Comparison of ENCODE assay signal across 8 cellular contexts in the genomic region with DNA sequence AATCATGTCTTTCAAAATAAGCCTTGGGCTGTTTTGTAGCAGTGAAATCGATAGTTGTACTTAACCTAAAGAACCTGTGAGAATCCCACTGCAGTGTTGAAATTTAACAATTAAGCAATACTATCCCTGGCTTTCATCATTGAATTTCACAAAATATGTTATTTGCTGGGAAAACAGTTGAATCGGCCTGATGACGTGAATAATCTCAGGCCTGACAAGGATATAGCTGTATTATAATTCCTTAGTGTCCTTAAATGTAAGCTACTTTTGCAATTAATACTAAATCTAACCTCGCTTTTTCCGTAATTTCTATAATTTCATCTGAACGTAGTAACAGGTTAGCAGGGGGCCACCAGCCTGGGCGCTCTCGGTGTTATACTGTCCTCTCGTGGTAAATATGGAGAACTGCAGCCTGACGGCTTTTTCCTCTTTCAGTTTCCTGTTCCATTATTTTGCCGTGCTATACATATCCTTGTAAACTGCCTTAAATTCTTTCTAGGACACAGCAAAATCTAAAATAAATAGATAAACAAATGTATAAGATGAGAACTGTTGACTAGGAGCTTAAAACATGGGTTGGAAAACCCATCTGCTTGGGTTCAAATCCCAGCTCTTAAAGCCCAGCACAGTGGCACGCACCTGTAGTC. TPM values are rescaled to one million over a fixed set of nuclear protein-coding genes. Genes with fewer than 3 reads are reported as not detected.
DNase-seq lines count a peak whose midpoint lies in the region; ATAC-seq and TF ChIP-seq lines count a peak whose summit lies in the region.

No MANE protein-coding gene starts in this region.

- H3K4me3 ChIP-seq in cardiac muscle cell = no peak overlapping the region

- no peaks in the 10 kb centered on the region for H3K9me3 ChIP-seq in cardiac muscle cell (ENCODE audit: low read depth)

- peaks cover 4% of the 10 kb centered on the region for H3K4me1 Mint-ChIP-seq in activated naive CD8-positive, alpha-beta T cell treated with anti-CD3 and anti-CD28 coated beads, Interleukin-2, amount 10 ng/mL, durations not matched to agents 7 days and 5 days

- H3K27me3 Mint-ChIP-seq in activated naive CD8-positive, alpha-beta T cell treated with anti-CD3 and anti-CD28 coated beads, Interleukin-2, amount 10 ng/mL, durations not matched to agents 7 days and 5 days = no peaks in the 10 kb centered on the region

- H3K4me1 ChIP-seq in cardiac muscle cell (ENCODE audit: low read depth) = no peaks in the 10 kb centered on the region

- no peak overlapping the region for H3K27ac ChIP-seq in cardiac muscle cell

- ATAC-seq in GM21515 (IDR thresholded peaks at IDR 0.05; ENCODE audit: unreplicated experiment) = peak; percentile 76
- peak; percentile 92 for ATAC-seq in SK-N-SH treated with all-trans-retinoic acid at 6 μM for 48 hours
- peak; percentile 78 for ATAC-seq in activated naive CD8-positive, alpha-beta T cell treated with anti-CD3 and anti-CD28 coated beads, Interleukin-2, amount 10 ng/mL, durations not matched to agents 7 days and 5 days (ENCODE audit: low read depth)

- H3K4me3 Mint-ChIP-seq in activated naive CD8-positive, alpha-beta T cell treated with anti-CD3 and anti-CD28 coated beads, Interleukin-2, amount 10 ng/mL, durations not matched to agents 7 days and 5 days = peak overlapping the region; percentile 35

- POLR2A ChIA-PET in activated naive CD8-positive, alpha-beta T cell treated with anti-CD3 and anti-CD28 coated beads, Interleukin-2, amount 10 ng/mL, durations not matched to agents 7 days and 5 days (lab: Charles Lee) = interaction anchor here (1.0 to 1.3 kb wide), 4 partner anchors 24 to 720 kb away, joined by 3 to 6 read pairs (median 3); a partner anchor contains a TSS

- peak overlapping the region; percentile 32 for H3K27ac Mint-ChIP-seq in activated naive CD8-positive, alpha-beta T cell treated with anti-CD3 and anti-CD28 coated beads, Interleukin-2, amount 10 ng/mL, durations not matched to agents 7 days and 5 days

- no peaks in the 10 kb centered on the region for H3K9me3 Mint-ChIP-seq in activated naive CD8-positive, alpha-beta T cell treated with anti-CD3 and anti-CD28 coated beads, Interleukin-2, amount 10 ng/mL, durations not matched to agents 7 days and 5 days

- DNase-seq in DMS53 (lab: John Stamatoyannopoulos, UW) (peak; percentile 65), Kasumi-1 (lab: John Stamatoyannopoulos, UW) (peak; percentile 74 to 82), cardiac muscle cell (ENCODE audit: low read depth in 1 of 2, low spot score in 1 of 2) (peak; percentile 67 to 78), renal cortical epithelial cell (ENCODE audit: low read depth) (peak; percentile 52), cerebellar nuclear complex (lab: John Stamatoyannopoulos, UW) (no peak)
- no peak for DNase-seq in activated naive CD8-positive, alpha-beta T cell treated with anti-CD3 and anti-CD28 coated beads, Interleukin-2, amount 10 ng/mL, durations not matched to agents 7 days and 5 days

- no peaks in the 10 kb centered on the region for H3K27me3 ChIP-seq in cardiac muscle cell

- TF ChIP-seq CTCF in cardiac muscle cell (IDR thresholded peaks at IDR 0.05; ENCODE audit: low read depth, low read length) = peak; percentile 100

- no peaks in the 10 kb centered on the region for H3K36me3 ChIP-seq in cardiac muscle cell

- H3K36me3 Mint-ChIP-seq in activated naive CD8-positive, alpha-beta T cell treated with anti-CD3 and anti-CD28 coated beads, Interleukin-2, amount 10 ng/mL, durations not matched to agents 7 days and 5 days = peaks cover 4% of the 10 kb centered on the region

TF ChIP-seq in SK-N-SH treated with all-trans-retinoic acid at 6 μM for 48 hours, 23 proteins besides CTCF, POLR2A, EP300 and RAD21:
- 0 out of 2 replicates have a peak, but pooled peaks have one; percentile 36 for TF ChIP-seq PPARA (CRISPR knock-in tag; IDR thresholded peaks at IDR 0.05; ENCODE audit: borderline replicate concordance)
- TF ChIP-seq, protein P1, sequence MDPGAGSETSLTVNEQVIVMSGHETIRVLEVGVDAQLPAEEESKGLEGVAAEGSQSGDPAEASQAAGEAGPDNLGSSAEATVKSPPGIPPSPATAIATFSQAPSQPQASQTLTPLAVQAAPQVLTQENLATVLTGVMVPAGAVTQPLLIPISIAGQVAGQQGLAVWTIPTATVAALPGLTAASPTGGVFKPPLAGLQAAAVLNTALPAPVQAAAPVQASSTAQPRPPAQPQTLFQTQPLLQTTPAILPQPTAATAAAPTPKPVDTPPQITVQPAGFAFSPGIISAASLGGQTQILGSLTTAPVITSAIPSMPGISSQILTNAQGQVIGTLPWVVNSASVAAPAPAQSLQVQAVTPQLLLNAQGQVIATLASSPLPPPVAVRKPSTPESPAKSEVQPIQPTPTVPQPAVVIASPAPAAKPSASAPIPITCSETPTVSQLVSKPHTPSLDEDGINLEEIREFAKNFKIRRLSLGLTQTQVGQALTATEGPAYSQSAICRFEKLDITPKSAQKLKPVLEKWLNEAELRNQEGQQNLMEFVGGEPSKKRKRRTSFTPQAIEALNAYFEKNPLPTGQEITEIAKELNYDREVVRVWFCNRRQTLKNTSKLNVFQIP (CRISPR knock-in tag; IDR thresholded peaks at IDR 0.05; ENCODE audit: borderline replicate concordance, low read depth) = no peak

RNA-seq across cellular contexts. Expression of a gene that starts 24.0 kb away (rescaled TPM):
- 10 to 100 TPM; 15.0 to 16.9 TPM for total RNA-seq in activated naive CD8-positive, alpha-beta T cell treated with anti-CD3 and anti-CD28 coated beads, Interleukin-2, amount 10 ng/mL, durations not matched to agents 7 days and 5 days
- total RNA-seq in cardiac muscle cell (1.3 and 4.9 TPM in 2 replicates), renal cortical epithelial cell (1.2 and 2.6 TPM in 2 replicates)
- polyA plus RNA-seq in cardiac muscle cell = 2.0 and 2.5 TPM in 2 replicates

Comparison
In these comparisons a context has a peak if more than half of its experiments do, and no peak if none do; other contexts are left out.
1. DNase-seq: peak in DMS53 (single experiment), Kasumi-1 (2 of 2), cardiac muscle cell (2 of 2) and renal cortical epithelial cell (single experiment); none in activated naive CD8-positive, alpha-beta T cell treated with anti-CD3 and anti-CD28 coated beads, Interleukin-2, amount 10 ng/mL, durations not matched to agents 7 days and 5 days (single experiment) and cerebellar nuclear complex (0 of 2).
2. Peak in every context shown above with its lines, with median percentiles within 50 percentile points of each other: ATAC-seq.